Comparison of ENCODE assay signal across 9 cellular contexts in genomic region chr1:47438321-47439150, GRCh38. TPM values are rescaled to one million over a fixed set of nuclear protein-coding genes. Genes with fewer than 3 reads are reported as not detected.
DNase-seq lines count a peak whose midpoint lies in the region; ATAC-seq and TF ChIP-seq lines count a peak whose summit lies in the region.
"Had no signal": no experiment of that assay in that cellular context is flagged by ENCODE, and none has a peak within 500 bp of the region (broad histone marks: within the 10 kb centered on the region; RNA-seq: fewer than 3 reads in every experiment).

No MANE protein-coding gene starts in this region.

- no peak for DNase-seq in Panc1 (ENCODE audit: low read depth, low spot score)
- no peak for DNase-seq in mammary epithelial cell
- DNase-seq in neural progenitor cell (ENCODE audit: low spot score): peak; percentile 45
- DNase-seq in cerebellar nuclear complex (lab: John Stamatoyannopoulos, UW): no peak
- DNase-seq in GOT3 (lab: John Stamatoyannopoulos, UW): no peak

- WGBS in mammary epithelial cell (ENCODE audit: low coverage, missing lambda C conversion rate): 60% methylated on average over 1 of the region's 117 CpGs

- H3K4me1 ChIP-seq in Panc1 (ENCODE audit: control insufficient read depth, insufficient read depth, low read length) (peaks cover 21% of the 10 kb centered on the region), mammary epithelial cell (ENCODE audit: insufficient read depth, low read length) (peaks cover 26% of the 10 kb centered on the region), neural progenitor cell (peaks cover 17% of the 10 kb centered on the region)

- peaks cover 24% of the 10 kb centered on the region for H3K4me1 Mint-ChIP-seq in neural progenitor cell

- TF ChIP-seq CTCF in Panc1 (IDR thresholded peaks at IDR 0.05) (no peak), mammary epithelial cell (conservative IDR thresholded peaks at IDR 0.05 in 1 of 2, IDR thresholded peaks at IDR 0.05 in 1 of 2; ENCODE audit: extremely low read depth in 1 of 2, insufficient read depth in 1 of 2, low read depth in 1 of 2, low read length in 2 of 2) (no peak), neural progenitor cell (IDR thresholded peaks at IDR 0.05) (no peak)

- no peaks in the 10 kb centered on the region for H3K9me3 ChIP-seq in Panc1 (ENCODE audit: control insufficient read depth, insufficient read depth, low read depth, low read length)
- H3K9me3 ChIP-seq in mammary epithelial cell (replicated peaks; ENCODE audit: insufficient read depth, low read length): no peaks in the 10 kb centered on the region
- no peaks in the 10 kb centered on the region for H3K9me3 ChIP-seq in neural progenitor cell (ENCODE audit: low read depth)

- H3K27ac Mint-ChIP-seq in neural progenitor cell: no peak overlapping the region

- H3K36me3 Mint-ChIP-seq in neural progenitor cell: no peaks in the 10 kb centered on the region

- H2AFZ ChIP-seq in mammary epithelial cell (ENCODE audit: low read depth, low read length) (peak overlapping the region; percentile 85), neural progenitor cell (replicated peaks) (no peak overlapping the region)

- peaks cover 44% of the 10 kb centered on the region for H3F3A ChIP-seq in neural progenitor cell (ENCODE audit: low read depth)

- in situ Hi-C loops in Panc1 (cut with HindIII; ENCODE audit: low pct_unique_long_range_greater_than_20kb, low sequenced_read_pairs): no loop called here
- in situ Hi-C loops in mammary epithelial cell (cut with MboI; ENCODE audit: low sequenced_read_pairs in 2 of 2): loop anchor here in 1 of 2 donors (10.0 kb wide), 2 partner anchors 86 to 276 kb away; no protein-coding TSS in a partner anchor

- peaks cover 33% of the 10 kb centered on the region for H3K79me2 ChIP-seq in mammary epithelial cell (ENCODE audit: insufficient read depth, low read length)
- H3K79me2 ChIP-seq in neural progenitor cell (ENCODE audit: low read depth): no peaks in the 10 kb centered on the region

- peaks cover 39% of the 10 kb centered on the region for H3K27me3 Mint-ChIP-seq in neural progenitor cell (ENCODE audit: insufficient read depth, low read depth)

- peak overlapping the region; percentile 67 for H3K4me3 Mint-ChIP-seq in neural progenitor cell

- H3K27ac ChIP-seq in Panc1 (ENCODE audit: low read length) (no peak overlapping the region), mammary epithelial cell (ENCODE audit: insufficient read depth, low read depth, low read length) (no peak overlapping the region), neural progenitor cell (no peak overlapping the region)

- no peaks in the 10 kb centered on the region for H3K9me3 Mint-ChIP-seq in neural progenitor cell

- H3K27me3 ChIP-seq in Panc1 (ENCODE audit: control insufficient read depth, insufficient read depth, low read length) (no peaks in the 10 kb centered on the region), mammary epithelial cell (ENCODE audit: insufficient read depth, low read length) (peaks cover 19% of the 10 kb centered on the region), neural progenitor cell (peaks cover 100% of the 10 kb centered on the region)

- CTCF ChIA-PET in Panc1 (lab: Charles Lee) (interaction anchor here (0.6 to 5.0 kb wide), 7 partner anchors 21 to 624 kb away, joined by 3 to 58 read pairs (median 9); no protein-coding TSS in a partner anchor), mammary epithelial cell (lab: Charles Lee; ENCODE audit: low non-redundant PET) (interaction anchor here (0.6 to 1.5 kb wide), 3 partner anchors 50 to 288 kb away, joined by 3 to 9 read pairs (median 5); no protein-coding TSS in a partner anchor)

- peak; percentile 4 for ATAC-seq in GM18867 (IDR thresholded peaks at IDR 0.05; ENCODE audit: unreplicated experiment)
- ATAC-seq in Panc1: peak; percentile 11
- ATAC-seq in HG03108 (IDR thresholded peaks at IDR 0.05; ENCODE audit: unreplicated experiment): no peak
- no peak for ATAC-seq in GM18861 (IDR thresholded peaks at IDR 0.05; ENCODE audit: unreplicated experiment)

- H3K9ac ChIP-seq in mammary epithelial cell (ENCODE audit: insufficient read depth, low read length): no peak overlapping the region
- H3K9ac ChIP-seq in neural progenitor cell: no peak overlapping the region

- H3K4me2 ChIP-seq in mammary epithelial cell (ENCODE audit: insufficient read depth, low read depth, low read length) (peak overlapping the region; percentile 81), neural progenitor cell (peak overlapping the region; percentile 80)

- H4K20me1 ChIP-seq in mammary epithelial cell (ENCODE audit: insufficient read depth, low read length) (no peaks in the 10 kb centered on the region), neural progenitor cell (ENCODE audit: low read depth) (peaks cover 70% of the 10 kb centered on the region)

- intact Hi-C loops in Panc1 (cut with micrococcal nuclease; ENCODE audit: unreplicated experiment): no loop called here
- intact Hi-C loops in mammary epithelial cell (cut with micrococcal nuclease): no loop called here

- no TSS peak for BruUV-seq in Panc1 (replicated peaks; lab: Mats Ljungman, UMichigan)
- BruUV-seq in mammary epithelial cell (replicated peaks; lab: Mats Ljungman, UMichigan): no TSS peak

- dilution Hi-C loops in mammary epithelial cell (cut with HindIII; ENCODE audit: low sequenced_read_pairs): no loop called here

- H3K36me3 ChIP-seq in Panc1 (ENCODE audit: control insufficient read depth, insufficient read depth, low read length) (no peaks in the 10 kb centered on the region; the same call in 1 of the 2 replicates), mammary epithelial cell (ENCODE audit: insufficient read depth, low read length) (no peaks in the 10 kb centered on the region), neural progenitor cell (no peaks in the 10 kb centered on the region)

- H3K4me3 ChIP-seq in Panc1 (ENCODE audit: low read depth in 2 of 2, low read length in 2 of 2) (peak overlapping the region; percentile 63 to 89), mammary epithelial cell (replicated peaks in 1 of 3; ENCODE audit: insufficient read depth in 1 of 3, low read depth in 2 of 3, low read length in 3 of 3) (peak overlapping the region; percentile 59 to 91 (median 67)), neural progenitor cell (peak overlapping the region; percentile 70)

- POLR2A ChIA-PET in Panc1 (lab: Charles Lee): no interaction called here

RNA-seq across cellular contexts. Expression of gene FOXD2, which starts 0.7 kb away (rescaled TPM):
- total RNA-seq in Panc1 (2021; ENCODE audit: unreplicated experiment) (2.2 TPM), mammary epithelial cell (1 to 10 TPM in 1 of 2 donors, under 1 TPM in 1; 0.50 to 1.1 TPM), neural progenitor cell (ENCODE audit: low replicate concordance) (0.03 and 0.32 TPM in 2 replicates)
- 1.4 TPM for polyA plus RNA-seq in Panc1 (2012; ENCODE audit: insufficient read length)
- polyA plus RNA-seq in mammary epithelial cell: 0.16 TPM
- not detected for polyA minus RNA-seq in mammary epithelial cell

RNA-seq across cellular contexts. Expression of gene FOXE3, which starts 22.5 kb away (rescaled TPM):
- 0.46 TPM for total RNA-seq in Panc1 (2021; ENCODE audit: unreplicated experiment)
- polyA plus RNA-seq in Panc1 (2012; ENCODE audit: insufficient read length): 0.27 TPM
- not detected for total RNA-seq in mammary epithelial cell
- polyA plus RNA-seq in mammary epithelial cell: 0.03 TPM
- polyA minus RNA-seq in mammary epithelial cell: not detected
- not detected in 2 replicates for total RNA-seq in neural progenitor cell (ENCODE audit: low replicate concordance)
- total RNA-seq: T-helper 2 cell treated with Interferon-gamma antibody and Interleukin-4, amounts not matched to agents 100 ng/mL and 5 ng/mL, for 36 hours had no signal

Comparison
In these comparisons a context has a peak if more than half of its experiments do, and no peak if none do; other contexts are left out.
1. ATAC-seq: peak in GM18867 (single experiment) and Panc1 (single experiment); none in HG03108 (single experiment) and GM18861 (single experiment).
2. Peak in every context shown above with its lines, with median percentiles within 50 percentile points of each other: H3K4me3 ChIP-seq.